In the genomic region with DNA sequence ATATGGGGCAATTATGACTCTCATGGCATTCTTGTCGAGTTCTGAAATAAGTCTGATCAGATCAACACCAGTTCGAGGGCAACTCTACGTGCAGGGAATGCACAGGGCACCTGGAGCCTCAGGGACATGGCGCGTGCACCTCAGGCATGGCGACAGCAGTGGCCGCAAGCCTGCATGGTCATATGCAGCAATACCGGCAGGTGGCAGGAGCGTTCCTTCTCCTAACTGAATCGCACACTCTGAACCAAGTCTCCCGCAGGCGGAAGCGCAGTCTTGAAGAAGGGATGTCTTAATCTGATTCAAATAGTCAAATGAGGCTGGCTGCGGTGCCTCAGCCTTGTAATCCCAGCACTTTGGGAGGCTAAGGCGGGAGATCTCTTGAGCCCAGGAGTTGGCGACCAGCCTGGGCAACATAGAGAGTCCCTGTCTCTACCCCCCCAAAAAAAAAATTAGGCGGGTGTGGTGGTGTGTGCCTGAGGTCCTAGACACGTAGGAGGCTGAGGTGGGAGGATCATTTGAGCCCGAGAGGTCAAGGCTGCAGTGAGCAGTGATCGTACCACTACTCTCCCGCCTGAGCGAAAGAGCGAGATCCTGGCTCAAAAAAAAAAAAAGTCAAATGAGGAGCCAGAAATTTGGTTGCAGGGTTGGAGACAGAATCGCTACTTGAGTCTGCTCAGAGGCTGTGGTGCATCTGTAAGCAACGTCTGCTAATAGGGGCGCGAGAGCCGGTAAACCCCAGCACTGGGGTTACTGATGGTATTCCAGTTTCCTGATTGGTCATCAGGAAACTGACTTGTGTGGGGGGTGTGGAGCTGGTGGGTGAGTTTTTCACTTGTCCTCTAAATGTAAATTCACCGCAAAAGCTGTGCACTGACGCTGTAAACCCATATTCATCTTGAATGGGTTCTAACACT, we compare ENCODE assay signal across 1 cellular context.
A peak's percentile ranks its signal among the peaks of the same experiment; 100 is the strongest.
TF ChIP-seq lines count a peak whose summit lies in the region.

No MANE protein-coding gene starts in this region.

TF ChIP-seq in K562, 482 proteins besides CTCF, POLR2A, EP300 and RAD21 (continued from another document):
- TF ChIP-seq, protein P1, sequence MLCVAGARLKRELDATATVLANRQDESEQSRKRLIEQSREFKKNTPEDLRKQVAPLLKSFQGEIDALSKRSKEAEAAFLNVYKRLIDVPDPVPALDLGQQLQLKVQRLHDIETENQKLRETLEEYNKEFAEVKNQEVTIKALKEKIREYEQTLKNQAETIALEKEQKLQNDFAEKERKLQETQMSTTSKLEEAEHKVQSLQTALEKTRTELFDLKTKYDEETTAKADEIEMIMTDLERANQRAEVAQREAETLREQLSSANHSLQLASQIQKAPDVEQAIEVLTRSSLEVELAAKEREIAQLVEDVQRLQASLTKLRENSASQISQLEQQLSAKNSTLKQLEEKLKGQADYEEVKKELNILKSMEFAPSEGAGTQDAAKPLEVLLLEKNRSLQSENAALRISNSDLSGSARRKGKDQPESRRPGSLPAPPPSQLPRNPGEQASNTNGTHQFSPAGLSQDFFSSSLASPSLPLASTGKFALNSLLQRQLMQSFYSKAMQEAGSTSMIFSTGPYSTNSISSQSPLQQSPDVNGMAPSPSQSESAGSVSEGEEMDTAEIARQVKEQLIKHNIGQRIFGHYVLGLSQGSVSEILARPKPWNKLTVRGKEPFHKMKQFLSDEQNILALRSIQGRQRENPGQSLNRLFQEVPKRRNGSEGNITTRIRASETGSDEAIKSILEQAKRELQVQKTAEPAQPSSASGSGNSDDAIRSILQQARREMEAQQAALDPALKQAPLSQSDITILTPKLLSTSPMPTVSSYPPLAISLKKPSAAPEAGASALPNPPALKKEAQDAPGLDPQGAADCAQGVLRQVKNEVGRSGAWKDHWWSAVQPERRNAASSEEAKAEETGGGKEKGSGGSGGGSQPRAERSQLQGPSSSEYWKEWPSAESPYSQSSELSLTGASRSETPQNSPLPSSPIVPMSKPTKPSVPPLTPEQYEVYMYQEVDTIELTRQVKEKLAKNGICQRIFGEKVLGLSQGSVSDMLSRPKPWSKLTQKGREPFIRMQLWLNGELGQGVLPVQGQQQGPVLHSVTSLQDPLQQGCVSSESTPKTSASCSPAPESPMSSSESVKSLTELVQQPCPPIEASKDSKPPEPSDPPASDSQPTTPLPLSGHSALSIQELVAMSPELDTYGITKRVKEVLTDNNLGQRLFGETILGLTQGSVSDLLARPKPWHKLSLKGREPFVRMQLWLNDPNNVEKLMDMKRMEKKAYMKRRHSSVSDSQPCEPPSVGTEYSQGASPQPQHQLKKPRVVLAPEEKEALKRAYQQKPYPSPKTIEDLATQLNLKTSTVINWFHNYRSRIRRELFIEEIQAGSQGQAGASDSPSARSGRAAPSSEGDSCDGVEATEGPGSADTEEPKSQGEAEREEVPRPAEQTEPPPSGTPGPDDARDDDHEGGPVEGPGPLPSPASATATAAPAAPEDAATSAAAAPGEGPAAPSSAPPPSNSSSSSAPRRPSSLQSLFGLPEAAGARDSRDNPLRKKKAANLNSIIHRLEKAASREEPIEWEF (CRISPR knock-in tag; IDR thresholded peaks at IDR 0.05) = no peak
- no peak for TF ChIP-seq RBM17 (IDR thresholded peaks at IDR 0.05; ENCODE audit: borderline replicate concordance, low read depth, low read length)
- peak; percentile 53; the same call in 1 of the 2 replicates for TF ChIP-seq HMBOX1 (IDR thresholded peaks at IDR 0.05)
- no peak for TF ChIP-seq BACH1 (tag; IDR thresholded peaks at IDR 0.05)
- no peak for TF ChIP-seq GATAD2B (IDR thresholded peaks at IDR 0.05; ENCODE audit: borderline replicate concordance)
- no peak for TF ChIP-seq NCOA2 (IDR thresholded peaks at IDR 0.05; ENCODE audit: partially characterized antibody in 2 of 2)
